Comparison of ENCODE assay signal across 18 cellular contexts in the genomic region with DNA sequence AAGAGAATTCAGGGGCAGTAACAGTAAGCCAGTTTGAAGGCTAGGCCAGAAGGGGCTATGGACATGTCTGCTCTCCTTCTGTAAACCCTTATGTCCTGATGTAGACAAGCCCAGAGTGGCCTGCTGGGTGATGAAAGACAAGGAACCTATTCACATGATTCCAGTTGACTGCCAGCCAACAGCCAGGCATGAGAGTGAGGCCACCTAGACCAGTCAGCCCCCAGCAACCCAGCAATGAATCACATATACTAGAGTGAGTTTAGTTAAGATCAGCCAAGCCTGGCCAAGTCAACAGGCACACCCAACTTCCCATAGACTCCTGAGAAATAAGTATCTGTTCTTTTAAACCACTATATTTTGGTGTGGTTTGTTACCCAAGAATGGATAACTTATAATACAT.
DNase-seq lines count a peak whose midpoint lies in the region; ATAC-seq and TF ChIP-seq lines count a peak whose summit lies in the region.
"Had no signal": no experiment of that assay in that cellular context is flagged by ENCODE, and none has a peak within 500 bp of the region (broad histone marks: within the 10 kb centered on the region; RNA-seq: fewer than 3 reads in every experiment).

No MANE protein-coding gene starts in this region.

- no TSS peak for BruUV-seq in OCI-LY7 (replicated peaks; lab: Mats Ljungman, UMichigan)

- H3K27me3 Mint-ChIP-seq in naive thymus-derived CD8-positive, alpha-beta T cell = no peaks in the 10 kb centered on the region
- H3K27me3 Mint-ChIP-seq: IgD-negative memory B cell had no signal

- in situ Hi-C loops in G401 (cut with HindIII; ENCODE audit: low sequenced_read_pairs) = no loop called here

- H3K27me3 ChIP-seq in RWPE2 (ENCODE audit: insufficient read depth, poor library complexity, severe bottlenecking) = no peaks in the 10 kb centered on the region
- H3K27me3 ChIP-seq: heart right ventricle had no signal

- H3K36me3 Mint-ChIP-seq in naive thymus-derived CD8-positive, alpha-beta T cell = no peaks in the 10 kb centered on the region
- H3K36me3 Mint-ChIP-seq: IgD-negative memory B cell; stimulated activated effector memory CD8-positive, alpha-beta T cell treated with anti-CD3 and anti-CD28 coated beads, Interleukin-12 subunit alpha, Interleukin-12 subunit beta, amount 100 ng/mL, for 72 hours had no signal

- H3K9me3 ChIP-seq in RWPE2 (ENCODE audit: severe bottlenecking) = no peaks in the 10 kb centered on the region
- H3K9me3 ChIP-seq in OCI-LY7 (ENCODE audit: low read length) = no peaks in the 10 kb centered on the region
- H3K9me3 ChIP-seq: heart right ventricle had no signal

- TF ChIP-seq CTCF in RWPE2 (IDR thresholded peaks at IDR 0.05; ENCODE audit: poor library complexity, severe bottlenecking) = no peak
- no peak for TF ChIP-seq CTCF in OCI-LY7 (conservative IDR thresholded peaks at IDR 0.05; ENCODE audit: low read length)

- DNase-seq in NCI-H1092 treated with DMSO at 0.1 percent for 48 hours (lab: John Stamatoyannopoulos, UW) (peak; percentile 27), NCI-H1092 (lab: John Stamatoyannopoulos, UW) (no peak), RWPE2 (ENCODE audit: low spot score) (peak; percentile 62), fibroblast of peridontal ligament (ENCODE audit: extremely low read depth) (peak; percentile 54), skeletal muscle cell (ENCODE audit: low read depth) (peak; percentile 78), OCI-LY7 (ENCODE audit: low spot score) (no peak), G401 (ENCODE audit: low spot score) (no peak)
- DNase-seq in naive thymus-derived CD8-positive, alpha-beta T cell = no peak
- DNase-seq: activated CD4-positive, alpha-beta T cell treated with anti-CD3 and anti-CD28 coated beads for 1 hour; GF-D8; GOT3; heart right ventricle; NCI-H2171; SIG-M5; stimulated activated CD4-positive, alpha-beta T cell treated with anti-CD3 and anti-CD28 coated beads, Interleukin-15, amount 100 ng/mL, for 24 hours had no signal

- H3K36me3 ChIP-seq in RWPE2 (ENCODE audit: low read depth) = no peaks in the 10 kb centered on the region
- no peaks in the 10 kb centered on the region for H3K36me3 ChIP-seq in OCI-LY7 (ENCODE audit: insufficient read depth, low read length)
- H3K36me3 ChIP-seq: heart right ventricle had no signal

- no peak overlapping the region for H3K4me3 Mint-ChIP-seq in naive thymus-derived CD8-positive, alpha-beta T cell
- H3K4me3 Mint-ChIP-seq: IgD-negative memory B cell; stimulated activated effector memory CD8-positive, alpha-beta T cell treated with anti-CD3 and anti-CD28 coated beads, Interleukin-12 subunit alpha, Interleukin-12 subunit beta, amount 100 ng/mL, for 72 hours had no signal

- H3K79me2 ChIP-seq in OCI-LY7 (ENCODE audit: insufficient read depth, low read depth, low read length) = no peaks in the 10 kb centered on the region

- H3K4me2 ChIP-seq in OCI-LY7 (ENCODE audit: low read length) = no peak overlapping the region

- peak overlapping the region; percentile 18 for H3K27ac ChIP-seq in RWPE2 (ENCODE audit: poor library complexity, severe bottlenecking)
- no peak overlapping the region for H3K27ac ChIP-seq in OCI-LY7 (ENCODE audit: low read depth, low read length, poor library complexity, severe bottlenecking)

- H3K27ac Mint-ChIP-seq in naive thymus-derived CD8-positive, alpha-beta T cell = no peak overlapping the region
- H3K27ac Mint-ChIP-seq: activated T-helper 2 cell treated with anti-CD3 and anti-CD28 coated beads, Interferon-gamma antibody, Interleukin-2, Interleukin-4, amounts not matched to agents 10 μg/mL and 5 μg/mL and 100 μg/mL, durations not matched to agents 14 hours and 24 hours and 36 hours; stimulated activated effector memory CD8-positive, alpha-beta T cell treated with anti-CD3 and anti-CD28 coated beads, Interleukin-12 subunit alpha, Interleukin-12 subunit beta, amount 100 ng/mL, for 72 hours had no signal

- POLR2A ChIA-PET in naive thymus-derived CD8-positive, alpha-beta T cell (lab: Charles Lee) = no interaction called here
- POLR2A ChIA-PET in OCI-LY7 (lab: Charles Lee) = interaction anchor here (0.5 kb wide), 1 partner anchor 372 kb away, joined by 3 read pairs; no protein-coding TSS in a partner anchor

- H3K4me1 ChIP-seq in RWPE2 (ENCODE audit: insufficient read depth, poor library complexity, severe bottlenecking) (peaks cover 9% of the 10 kb centered on the region), OCI-LY7 (ENCODE audit: insufficient read depth, low read length, poor library complexity, severe bottlenecking) (no peaks in the 10 kb centered on the region)

- CTCF ChIA-PET in OCI-LY7 (lab: Charles Lee; ENCODE audit: unreplicated experiment) = no interaction called here

- H3K9me3 Mint-ChIP-seq in naive thymus-derived CD8-positive, alpha-beta T cell = peaks cover 0 to 9% (median 0%) of the 10 kb centered on the region in 9 donors
- H3K9me3 Mint-ChIP-seq: activated T-helper 2 cell treated with anti-CD3 and anti-CD28 coated beads, Interferon-gamma antibody, Interleukin-2, Interleukin-4, amounts not matched to agents 10 μg/mL and 5 μg/mL and 100 μg/mL, durations not matched to agents 14 hours and 24 hours and 36 hours had no signal

- no peaks in the 10 kb centered on the region for H3K9me2 ChIP-seq in OCI-LY7 (ENCODE audit: insufficient read depth, low read length)

- no peak overlapping the region for H3K4me3 ChIP-seq in RWPE2 (ENCODE audit: severe bottlenecking)
- no peak overlapping the region for H3K4me3 ChIP-seq in skeletal muscle cell (ENCODE audit: low read depth, low read length)
- H3K4me3 ChIP-seq in OCI-LY7 (ENCODE audit: low read depth, low read length, poor library complexity, severe bottlenecking) = no peak overlapping the region

- peak; percentile 92 for ATAC-seq in RWPE2 (ENCODE audit: low read depth)
- no peak for ATAC-seq in naive thymus-derived CD8-positive, alpha-beta T cell
- ATAC-seq: heart right ventricle; stimulated activated effector memory CD8-positive, alpha-beta T cell treated with anti-CD3 and anti-CD28 coated beads, Interleukin-12 subunit alpha, Interleukin-12 subunit beta, amount 100 ng/mL, for 72 hours had no signal

- H4K20me1 ChIP-seq in OCI-LY7 (ENCODE audit: insufficient read depth, low read length) = no peaks in the 10 kb centered on the region

- intact Hi-C loops in OCI-LY7 (cut with micrococcal nuclease; ENCODE audit: unreplicated experiment) = no loop called here

- no peak overlapping the region for H2AFZ ChIP-seq in OCI-LY7 (ENCODE audit: low read length)

- H3K4me1 Mint-ChIP-seq in naive thymus-derived CD8-positive, alpha-beta T cell = peaks cover 0 to 6% (median 0%) of the 10 kb centered on the region in 4 donors
- H3K4me1 Mint-ChIP-seq: IgD-negative memory B cell; stimulated activated effector memory CD8-positive, alpha-beta T cell treated with anti-CD3 and anti-CD28 coated beads, Interleukin-12 subunit alpha, Interleukin-12 subunit beta, amount 100 ng/mL, for 72 hours had no signal

Comparison
In these comparisons a context has a peak if more than half of its experiments do, and no peak if none do; other contexts are left out.
1. DNase-seq: peak in NCI-H1092 treated with DMSO at 0.1 percent for 48 hours (single experiment), RWPE2 (single experiment), fibroblast of peridontal ligament (single experiment) and skeletal muscle cell (single experiment); none in NCI-H1092 (single experiment), naive thymus-derived CD8-positive, alpha-beta T cell (0 of 10), OCI-LY7 (single experiment) and G401 (single experiment).